7 cellular contexts compared by ENCODE assay signal in the genomic region with DNA sequence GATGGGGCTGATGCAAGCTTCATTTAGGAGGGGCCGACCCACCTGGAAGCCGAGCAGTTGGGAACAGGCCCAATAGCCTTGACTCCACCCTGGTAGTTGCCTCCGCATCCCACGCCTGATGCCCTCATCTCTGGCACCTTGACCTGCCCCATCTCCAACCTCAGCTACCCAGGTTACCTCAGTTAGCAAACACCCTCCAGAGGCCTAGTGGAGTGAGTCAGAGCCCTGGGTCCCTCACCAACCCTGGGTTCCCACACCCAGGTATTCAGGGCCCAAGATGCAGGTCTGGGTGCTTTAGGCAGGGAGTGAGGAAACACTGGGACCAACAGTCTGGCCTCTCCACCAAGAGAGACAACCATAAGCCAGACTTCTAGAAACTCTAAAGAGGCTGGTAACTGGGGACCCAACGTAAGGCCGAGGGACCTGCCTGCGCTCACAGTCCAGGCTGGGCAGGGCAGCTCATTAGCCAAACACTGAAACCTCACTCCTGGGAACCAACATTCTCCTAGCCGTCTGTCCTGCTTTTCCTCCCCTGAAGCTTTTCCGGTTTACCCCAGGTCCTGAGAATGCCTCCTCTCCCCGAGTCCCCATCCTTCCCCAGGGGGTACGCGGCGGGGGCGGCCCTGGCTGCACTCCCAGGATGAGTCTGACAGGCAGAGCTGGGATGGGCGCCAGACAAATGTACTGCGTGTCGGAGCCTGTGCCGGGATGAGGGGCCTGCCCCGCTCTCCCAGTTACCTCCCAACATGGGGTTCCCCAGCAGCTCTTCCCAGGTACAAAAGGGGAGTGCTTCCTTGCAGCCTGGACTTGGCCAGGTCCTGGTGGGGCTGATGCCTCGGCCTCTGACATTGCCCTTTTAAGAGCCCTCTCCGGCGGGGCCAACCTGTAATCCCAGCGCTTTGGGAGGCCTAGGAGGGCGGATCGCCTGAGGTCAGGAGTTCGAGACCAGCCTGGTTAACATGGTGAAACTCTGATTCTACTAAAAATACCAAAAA. TPM values are rescaled to one million over a fixed set of nuclear protein-coding genes. Genes with fewer than 3 reads are reported as not detected.
DNase-seq lines count a peak whose midpoint lies in the region; ATAC-seq lines count a peak whose summit lies in the region.

No MANE protein-coding gene starts in this region.

- H3K27ac ChIP-seq in GM23248: peak overlapping the region; percentile 60
- H3K27ac ChIP-seq in mucosa of rectum (ENCODE audit: low read depth in 2 of 2, low read length in 2 of 2): no peak overlapping the region
- no peak overlapping the region for H3K27ac ChIP-seq in SJCRH30

- peak overlapping the region; percentile 38 for H3K4me2 ChIP-seq in GM23248 (ENCODE audit: unreplicated experiment)

- peak; percentile 91 for DNase-seq in GM23248
- DNase-seq in NCI-H446 treated with DMSO at 0.1 percent for 48 hours (lab: John Stamatoyannopoulos, UW): peak; percentile 70
- DNase-seq in ecto neural progenitor cell (ENCODE audit: low spot score): peak; percentile 58
- no peak for DNase-seq in SJCRH30
- no peak for DNase-seq in D341Med (ENCODE audit: low spot score)

- H3K4me3 ChIP-seq in GM23248: peak overlapping the region; percentile 10; the same call in 1 of the 2 replicates
- H3K4me3 ChIP-seq in mucosa of rectum (ENCODE audit: low read length in 2 of 2): peak overlapping the region; percentile 13 to 20
- H3K4me3 ChIP-seq in SJCRH30: no peak overlapping the region

- no peaks in the 10 kb centered on the region for H3K79me2 ChIP-seq in GM23248 (ENCODE audit: insufficient read depth)

- WGBS in GM23248 (ENCODE audit: low coverage in 1 of 2, low lambda C conversion rate in 2 of 2, missing lambda C conversion rate in 2 of 2), 2 experiments: 14 to 16% methylated on average over 26 of the region's 26 CpGs

- ATAC-seq in HG03175 (IDR thresholded peaks at IDR 0.05; ENCODE audit: unreplicated experiment): no peak

- peaks cover 56% of the 10 kb centered on the region for H3F3A ChIP-seq in GM23248 (ENCODE audit: insufficient read depth)

- H3K9ac ChIP-seq in GM23248 (peak overlapping the region; percentile 52), mucosa of rectum (ENCODE audit: low read depth in 1 of 2, low read length in 2 of 2) (no peak overlapping the region)

- H3K36me3 ChIP-seq in GM23248 (ENCODE audit: low read depth) (peaks cover 38% of the 10 kb centered on the region), mucosa of rectum (ENCODE audit: control insufficient read depth in 2 of 2, insufficient read depth in 2 of 2, low read length in 2 of 2) (peaks cover 32 to 36% of the 10 kb centered on the region in 2 donors), SJCRH30 (peaks cover 30% of the 10 kb centered on the region)

- H3K9me2 ChIP-seq in GM23248 (ENCODE audit: insufficient read depth): no peaks in the 10 kb centered on the region

- H4K20me1 ChIP-seq in GM23248 (ENCODE audit: insufficient read depth): no peaks in the 10 kb centered on the region

- no peaks in the 10 kb centered on the region for H3K27me3 ChIP-seq in GM23248 (replicated peaks; ENCODE audit: insufficient read depth)
- peaks cover 3 to 4% of the 10 kb centered on the region in 2 donors for H3K27me3 ChIP-seq in mucosa of rectum (ENCODE audit: control insufficient read depth in 2 of 2, insufficient read depth in 2 of 2, low read length in 2 of 2)
- no peaks in the 10 kb centered on the region for H3K27me3 ChIP-seq in SJCRH30

- H3K4me1 ChIP-seq in GM23248 (ENCODE audit: insufficient read depth) (peaks cover 30% of the 10 kb centered on the region), mucosa of rectum (ENCODE audit: control insufficient read depth in 2 of 2, insufficient read depth in 2 of 2, low read length in 2 of 2) (peaks cover 5 to 8% of the 10 kb centered on the region in 2 donors), SJCRH30 (no peaks in the 10 kb centered on the region)

- in situ Hi-C loops in GM23248 (cut with MboI): no loop called here

- H3K9me3 ChIP-seq in GM23248 (ENCODE audit: low read depth) (no peaks in the 10 kb centered on the region), mucosa of rectum (ENCODE audit: control insufficient read depth in 2 of 2, low read length in 2 of 2) (no peaks in the 10 kb centered on the region), SJCRH30 (replicated peaks) (no peaks in the 10 kb centered on the region)

- H2AFZ ChIP-seq in GM23248: no peak overlapping the region

RNA-seq across cellular contexts. Expression of a gene that starts 8.9 kb away (rescaled TPM):
- 0.13 and 0.32 TPM in 2 replicates for total RNA-seq in GM23248 (2014; rRNA removed; shearing (Covaris generic))
- 0.11 and 0.25 TPM in 2 replicates for polyA plus RNA-seq in GM23248 (2016; fragmentation: Nextera tagmentation; extraction: Ambion mirVana)
- total RNA-seq in SJCRH30 (2014; rRNA removed; shearing (Covaris generic)): 2.6 and 4.0 TPM in 2 replicates

RNA-seq across cellular contexts. Expression of a gene that starts 26.7 kb away (rescaled TPM):
- total RNA-seq in GM23248 (2014; rRNA removed; shearing (Covaris generic)): 365 and 410 TPM in 2 replicates
- 353 and 355 TPM in 2 replicates for polyA plus RNA-seq in GM23248 (2016; fragmentation: Nextera tagmentation; extraction: Ambion mirVana)
- 105 and 107 TPM in 2 replicates for total RNA-seq in SJCRH30 (2014; rRNA removed; shearing (Covaris generic))

RNA-seq across cellular contexts. Expression of a gene that starts 42.5 kb away (rescaled TPM):
- 15.6 and 20.5 TPM in 2 replicates for total RNA-seq in GM23248 (2014; rRNA removed; shearing (Covaris generic))
- polyA plus RNA-seq in GM23248 (2016; fragmentation: Nextera tagmentation; extraction: Ambion mirVana): 11.6 and 15.3 TPM in 2 replicates
- total RNA-seq in SJCRH30 (2014; rRNA removed; shearing (Covaris generic)): 67.5 and 73.2 TPM in 2 replicates

Comparison
In these comparisons a context has a peak if more than half of its experiments do, and no peak if none do; other contexts are left out.
1. DNase-seq: peak in GM23248 (single experiment), NCI-H446 treated with DMSO at 0.1 percent for 48 hours (single experiment) and ecto neural progenitor cell (single experiment); none in SJCRH30 (0 of 2) and D341Med (single experiment).